In genomic region chr2:147843421-147843863, GRCh38 we compare ENCODE assay signal across 8 cellular contexts. TPM values are rescaled to one million over a fixed set of nuclear protein-coding genes. Genes with fewer than 3 reads are reported as not detected.
DNase-seq lines count a peak whose midpoint lies in the region; TF ChIP-seq lines count a peak whose summit lies in the region.

No MANE protein-coding gene starts in this region.

- DNase-seq in AG04450 (ENCODE audit: low read depth, low spot score) (no peak), caudate nucleus (lab: John Stamatoyannopoulos, UW) (no peak), AML-193 (lab: John Stamatoyannopoulos, UW) (no peak), H4 (ENCODE audit: low spot score) (no peak), glomerular visceral epithelial cell (ENCODE audit: extremely low spot score) (no peak)
- DNase-seq in stimulated activated CD4-positive, alpha-beta T cell treated with anti-CD3 and anti-CD28 coated beads, Interleukin-1b, Interleukin-23, amount 100 ng/mL, for 48 hours = no peak

- H3K4me3 ChIP-seq in AG04450 (ENCODE audit: low read depth, low read length) = peak overlapping the region; percentile 76
- H3K4me3 ChIP-seq in HUES48 (ENCODE audit: low read depth, low read length) = peak overlapping the region; percentile 87
- H3K4me3 ChIP-seq in muscle layer of duodenum (ENCODE audit: low read depth in 1 of 2, low read length in 2 of 2) = peak overlapping the region; percentile 88 to 89

- H3K9ac ChIP-seq in HUES48 (ENCODE audit: low read depth, low read length) = peak overlapping the region; percentile 96

- CTCF ChIA-PET in AG04450 (lab: Charles Lee) = interaction anchor here (0.9 kb wide), 1 partner anchor 66 kb away, joined by 3 read pairs; no protein-coding TSS in a partner anchor

- H3K27me3 ChIP-seq in AG04450 (ENCODE audit: control insufficient read depth, insufficient read depth, low read length) = no peaks in the 10 kb centered on the region
- H3K27me3 ChIP-seq in HUES48 (ENCODE audit: control insufficient read depth, insufficient read depth, low read length) = no peaks in the 10 kb centered on the region
- H3K27me3 ChIP-seq in muscle layer of duodenum (ENCODE audit: low read depth, low read length) = no peaks in the 10 kb centered on the region

- H3K4me1 ChIP-seq in HUES48 (ENCODE audit: control insufficient read depth, insufficient read depth, low read length) (peaks cover 23% of the 10 kb centered on the region), muscle layer of duodenum (ENCODE audit: control insufficient read depth in 1 of 2, insufficient read depth in 2 of 2, low read length in 2 of 2) (peaks cover 0 to 18% of the 10 kb centered on the region in 2 donors)

- no peaks in the 10 kb centered on the region for H3K36me3 ChIP-seq in HUES48 (ENCODE audit: control insufficient read depth, insufficient read depth, low read length)
- H3K36me3 ChIP-seq in muscle layer of duodenum (ENCODE audit: control insufficient read depth in 1 of 2, insufficient read depth in 2 of 2, low read length in 2 of 2) = peaks cover 0 to 4% of the 10 kb centered on the region in 2 donors

- H3K27ac ChIP-seq in AG04450 (ENCODE audit: low read depth, low read length) = peak overlapping the region; percentile 96
- peak overlapping the region; percentile 99 for H3K27ac ChIP-seq in HUES48 (ENCODE audit: low read depth, low read length)
- peak overlapping the region; percentile 93 for H3K27ac ChIP-seq in caudate nucleus (ENCODE audit: low read depth, low read length)
- H3K27ac ChIP-seq in muscle layer of duodenum (ENCODE audit: low read length) = peak overlapping the region; percentile 83

- H3K9me3 ChIP-seq in AG04450 (ENCODE audit: control insufficient read depth, insufficient read depth, low read length) = no peaks in the 10 kb centered on the region; the same call in 1 of the 2 replicates
- no peaks in the 10 kb centered on the region for H3K9me3 ChIP-seq in HUES48 (ENCODE audit: control insufficient read depth, insufficient read depth, low read length)
- no peaks in the 10 kb centered on the region for H3K9me3 ChIP-seq in muscle layer of duodenum (ENCODE audit: control insufficient read depth in 1 of 2, low read length in 2 of 2)

- TF ChIP-seq CTCF in AG04450 (IDR thresholded peaks at IDR 0.05; ENCODE audit: low read depth, low read length) = no peak

- POLR2A ChIA-PET in AG04450 (lab: Yijun Ruan, JAX) = interaction anchor here (0.6 to 1.2 kb wide), 3 partner anchors 27 to 886 kb away, joined by 3 to 4 read pairs (median 4); no protein-coding TSS in a partner anchor

RNA-seq across cellular contexts. Expression of gene ACVR2A, which starts 1.4 kb away (rescaled TPM):
- polyA plus RNA-seq in AG04450 (2011; rRNA removed) = 3.3 and 5.1 TPM in 2 replicates
- polyA minus RNA-seq in AG04450 (2011; rRNA and poly(A)+ RNA removed) = 8.0 and 14.6 TPM in 2 replicates
- 7.9 and 8.1 TPM in 2 replicates for total RNA-seq in H4 (2014; rRNA removed; shearing (Covaris generic))
